ENCODE assay signal across 26 cellular contexts in the genomic region with DNA sequence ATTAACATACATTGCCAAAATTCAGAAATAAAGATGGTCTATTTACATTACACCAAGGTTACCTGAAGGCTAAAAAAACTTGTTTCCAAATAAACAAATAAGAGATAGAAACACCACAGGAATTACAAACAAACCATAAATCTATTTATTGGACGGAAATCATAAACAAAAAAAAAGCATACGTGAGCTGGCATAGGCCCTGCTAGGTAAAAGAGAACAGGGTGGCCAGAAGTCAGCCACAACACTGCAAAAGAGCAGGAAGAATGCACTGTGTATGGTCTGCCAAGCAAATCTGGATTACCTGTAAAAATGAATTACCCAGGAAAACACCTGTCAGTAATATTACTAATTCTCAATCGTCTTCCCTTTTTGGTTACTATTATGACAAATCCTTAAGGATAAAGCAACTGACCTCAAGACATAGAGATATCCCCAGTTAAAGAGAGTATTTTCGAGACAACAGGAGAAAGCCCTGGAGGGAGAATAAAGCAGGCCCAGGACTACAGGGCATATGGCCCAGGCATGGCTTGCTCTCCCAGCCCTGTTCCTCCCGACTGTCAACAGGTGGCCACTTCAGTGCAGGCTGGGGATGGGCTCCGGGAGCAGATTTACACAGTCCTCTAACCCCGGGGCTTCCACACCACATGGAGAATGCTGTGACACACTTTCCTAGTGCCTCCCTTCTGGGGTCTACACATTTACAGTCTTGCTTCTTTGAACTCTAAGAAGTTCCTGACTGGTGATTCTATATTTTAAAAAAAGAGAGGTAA. TPM values are rescaled to one million over a fixed set of nuclear protein-coding genes. Genes with fewer than 3 reads are reported as not detected.
A peak's percentile ranks its signal among the peaks of the same experiment; 100 is the strongest.
DNase-seq lines count a peak whose midpoint lies in the region; ATAC-seq and TF ChIP-seq lines count a peak whose summit lies in the region.
"Had no signal": no experiment of that assay in that cellular context is flagged by ENCODE, and none has a peak within 500 bp of the region (broad histone marks: within the 10 kb centered on the region; RNA-seq: fewer than 3 reads in every experiment).

No MANE protein-coding gene starts in this region.

- no peak overlapping the region for H2BK15ac ChIP-seq in neuronal stem cell (ENCODE audit: low read length)

- no peak overlapping the region for H2BK12ac ChIP-seq in neuronal stem cell (ENCODE audit: low read length)

- BruUV-seq in MCF 10A (replicated peaks; lab: Mats Ljungman, UMichigan) = no TSS peak

- H2BK120ac ChIP-seq in neuronal stem cell (ENCODE audit: low read depth, low read length) = no peak overlapping the region

- peaks cover 71% of the 10 kb centered on the region for H3K36me3 ChIP-seq in WERI-Rb-1
- H3K36me3 ChIP-seq in mucosa of descending colon (ENCODE audit: low read depth) = no peaks in the 10 kb centered on the region
- H3K36me3 ChIP-seq in neuronal stem cell (replicated peaks in 1 of 2; ENCODE audit: control insufficient read depth in 2 of 2, insufficient read depth in 2 of 2, low read length in 2 of 2) = peaks cover 29 to 95% of the 10 kb centered on the region in 2 donors

- DNase-seq in T47D (ENCODE audit: low read depth in 1 of 2, low spot score in 1 of 2) = peak; percentile 28 to 47
- DNase-seq in MCF 10A (ENCODE audit: unreplicated experiment) = no peak
- peak; percentile 50 for DNase-seq in WERI-Rb-1
- no peak for DNase-seq in mucosa of descending colon
- no peak for DNase-seq in T-helper 1 cell
- DNase-seq in activated T-cell treated with anti-CD3 and anti-CD28 coated beads, Interleukin-2, amount 50 U/mL, for 48 hours = no peak
- DNase-seq in neuronal stem cell (ENCODE audit: low spot score) = no peak
- DNase-seq: activated CD4-positive, alpha-beta T cell treated with anti-CD3 and anti-CD28 coated beads for 1 hour; activated CD8-positive, alpha-beta memory T cell treated with anti-CD3 and anti-CD28 coated beads for 24 hours; activated naive CD4-positive, alpha-beta T cell treated with anti-CD3 and anti-CD28 coated beads, Interleukin-2, amount 10 ng/mL, durations not matched to agents 7 days and 5 days; activated T-cell treated with anti-CD3 and anti-CD28 coated beads, Interleukin-2, amount 50 U/mL, for 4 hours; anterior cingulate cortex; Caco-2; central memory CD4-positive, alpha-beta T cell; Karpas-422; left lung; midbrain; NCI-H1105 treated with DMSO at 0.1 percent for 48 hours; NCI-H2081 treated with DMSO at 0.1 percent for 48 hours; NCI-H510A; small intestine; stimulated activated naive B cell treated with anti-CD40 and anti-IgM and Interleukin-4, amounts not matched to agents 10 μg/mL and 1 μg/mL and 100 μg/mL, for 72 hours; T1000 had no signal

- CTCF ChIA-PET in MCF 10A (lab: Yijun Ruan, JAX) = no interaction called here

- H3K4me1 Mint-ChIP-seq in MCF 10A (ENCODE audit: insufficient read depth, unreplicated experiment) = peaks cover 24% of the 10 kb centered on the region
- H3K4me1 Mint-ChIP-seq: activated naive CD4-positive, alpha-beta T cell treated with anti-CD3 and anti-CD28 coated beads, Interleukin-2, amount 10 ng/mL, durations not matched to agents 7 days and 5 days; stimulated activated naive B cell treated with anti-CD40 and anti-IgM and Interleukin-4, amounts not matched to agents 10 μg/mL and 1 μg/mL and 100 μg/mL, for 72 hours had no signal

- POLR2A ChIA-PET in MCF 10A (lab: Yijun Ruan, JAX) = interaction anchor here (0.7 to 3.5 kb wide), 3 partner anchors 9 to 19 kb away, joined by 3 to 15 read pairs (median 3); a partner anchor contains a TSS

- no peaks in the 10 kb centered on the region for H3K9me3 Mint-ChIP-seq in MCF 10A (ENCODE audit: unreplicated experiment)
- H3K9me3 Mint-ChIP-seq: activated naive CD4-positive, alpha-beta T cell treated with anti-CD3 and anti-CD28 coated beads, Interleukin-2, amount 10 ng/mL, durations not matched to agents 7 days and 5 days; activated T-cell treated with anti-CD3 and anti-CD28 coated beads, Interleukin-2, amount 50 U/mL, for 4 hours; stimulated activated naive B cell treated with anti-CD40 and anti-IgM and Interleukin-4, amounts not matched to agents 10 μg/mL and 1 μg/mL and 100 μg/mL, for 72 hours had no signal

- no peak overlapping the region for H2AFZ ChIP-seq in neuronal stem cell (ENCODE audit: low read length)

- H3K14ac ChIP-seq in neuronal stem cell (ENCODE audit: low read length) = no peak overlapping the region

- H3K79me1 ChIP-seq in neuronal stem cell (ENCODE audit: low read depth, low read length) = no peaks in the 10 kb centered on the region

- H3K4me3 ChIP-seq in WERI-Rb-1 (ENCODE audit: low read depth, low read length) (no peak overlapping the region), mucosa of descending colon (no peak overlapping the region), neuronal stem cell (ENCODE audit: low read length in 2 of 2) (no peak overlapping the region)
- H3K4me3 ChIP-seq: A549, BLaER1, left lung had no signal

- H4K91ac ChIP-seq in neuronal stem cell (ENCODE audit: low read depth, low read length, poor library complexity) = no peak overlapping the region

- in situ Hi-C loops in T47D (cut with HindIII; ENCODE audit: low pct_unique_long_range_greater_than_20kb, low sequenced_read_pairs) = no loop called here

- H2BK5ac ChIP-seq in neuronal stem cell (ENCODE audit: low read length) = no peak overlapping the region

- H3K4me3 Mint-ChIP-seq in MCF 10A (ENCODE audit: unreplicated experiment) = no peak overlapping the region
- H3K4me3 Mint-ChIP-seq: activated naive CD4-positive, alpha-beta T cell treated with anti-CD3 and anti-CD28 coated beads, Interleukin-2, amount 10 ng/mL, durations not matched to agents 7 days and 5 days; activated T-cell treated with anti-CD3 and anti-CD28 coated beads, Interleukin-2, amount 50 U/mL, for 4 hours; stimulated activated naive B cell treated with anti-CD40 and anti-IgM and Interleukin-4, amounts not matched to agents 10 μg/mL and 1 μg/mL and 100 μg/mL, for 72 hours had no signal

- ATAC-seq in mucosa of descending colon (peak; percentile 61), GM18867 (IDR thresholded peaks at IDR 0.05; ENCODE audit: unreplicated experiment) (no peak)
- ATAC-seq: activated T-cell treated with anti-CD3 and anti-CD28 coated beads, Interleukin-2, amount 50 U/mL, for 4 hours; left lung; stimulated activated naive B cell treated with anti-CD40 and anti-IgM and Interleukin-4, amounts not matched to agents 10 μg/mL and 1 μg/mL and 100 μg/mL, for 72 hours had no signal

- intact Hi-C loops in MCF 10A (cut with micrococcal nuclease) (no loop called here), mucosa of descending colon (cut with DNase I, micrococcal nuclease) (no loop called here)

- no peak overlapping the region for H3K27ac ChIP-seq in WERI-Rb-1
- no peak overlapping the region for H3K27ac ChIP-seq in neuronal stem cell (replicated peaks; ENCODE audit: low read length)
- H3K27ac ChIP-seq: A549, BLaER1, left lung had no signal

- no peaks in the 10 kb centered on the region for H3K27me3 Mint-ChIP-seq in MCF 10A (ENCODE audit: insufficient read depth, unreplicated experiment)
- H3K27me3 Mint-ChIP-seq: activated naive CD4-positive, alpha-beta T cell treated with anti-CD3 and anti-CD28 coated beads, Interleukin-2, amount 10 ng/mL, durations not matched to agents 7 days and 5 days; stimulated activated naive B cell treated with anti-CD40 and anti-IgM and Interleukin-4, amounts not matched to agents 10 μg/mL and 1 μg/mL and 100 μg/mL, for 72 hours had no signal

- H3K27me3 ChIP-seq in WERI-Rb-1 (ENCODE audit: insufficient read depth, low read depth, severe bottlenecking) (no peaks in the 10 kb centered on the region), neuronal stem cell (ENCODE audit: control insufficient read depth in 3 of 3, insufficient read depth in 3 of 3, low read depth in 1 of 3, low read length in 3 of 3) (no peaks in the 10 kb centered on the region)
- H3K27me3 ChIP-seq: BLaER1, left lung had no signal

- peaks cover 91% of the 10 kb centered on the region for H3K36me3 Mint-ChIP-seq in MCF 10A (ENCODE audit: insufficient read depth, unreplicated experiment)

- TF ChIP-seq CTCF in MCF 10A (IDR thresholded peaks at IDR 0.05; ENCODE audit: unreplicated experiment) = no peak
- TF ChIP-seq CTCF in WERI-Rb-1 (IDR thresholded peaks at IDR 0.05; ENCODE audit: low read depth, low read length) = no peak
- no peak for TF ChIP-seq CTCF in mucosa of descending colon (IDR thresholded peaks at IDR 0.05)

- no peaks in the 10 kb centered on the region for H3K4me1 ChIP-seq in mucosa of descending colon (ENCODE audit: low read depth)
- no peaks in the 10 kb centered on the region for H3K4me1 ChIP-seq in neuronal stem cell (ENCODE audit: control insufficient read depth in 2 of 2, insufficient read depth in 1 of 2, low read depth in 1 of 2, low read length in 2 of 2)
- H3K4me1 ChIP-seq: BLaER1, Caco-2 had no signal

- no peak overlapping the region for H3K4me2 ChIP-seq in neuronal stem cell (ENCODE audit: insufficient read depth, low read length, poor library complexity, severe bottlenecking)
- H3K4me2 ChIP-seq: A549, BLaER1 had no signal

- no peak overlapping the region for H3K18ac ChIP-seq in neuronal stem cell (ENCODE audit: low read length)

- no peak overlapping the region for H2AK5ac ChIP-seq in neuronal stem cell (ENCODE audit: low read depth, low read length)

- no CpG with 5 or more reads among the region's 7 CpGs for WGBS in neuronal stem cell (ENCODE audit: extremely low coverage in 2 of 2, insufficient read length in 2 of 2, insufficient replicate concordance in 1 of 2), 2 donors

- no peak overlapping the region for H3K9ac ChIP-seq in neuronal stem cell (ENCODE audit: low read depth, low read length, poor library complexity)
- H3K9ac ChIP-seq: BLaER1 had no signal

- no peak overlapping the region for H3K4ac ChIP-seq in neuronal stem cell (ENCODE audit: low read length)

- no peak overlapping the region for H4K8ac ChIP-seq in neuronal stem cell (ENCODE audit: low read depth, low read length)

- H3K9me3 ChIP-seq in WERI-Rb-1 (ENCODE audit: severe bottlenecking) = no peaks in the 10 kb centered on the region
- H3K9me3 ChIP-seq in mucosa of descending colon = no peaks in the 10 kb centered on the region
- peaks cover 0 to 5% of the 10 kb centered on the region in 2 donors for H3K9me3 ChIP-seq in neuronal stem cell (replicated peaks in 1 of 2; ENCODE audit: control insufficient read depth in 2 of 2, insufficient read depth in 1 of 2, low read depth in 1 of 2, low read length in 2 of 2)
- H3K9me3 ChIP-seq: A549, BLaER1, Caco-2, left lung had no signal

- no peak overlapping the region for H3K27ac Mint-ChIP-seq in MCF 10A (ENCODE audit: low read depth, unreplicated experiment)
- H3K27ac Mint-ChIP-seq: activated naive CD4-positive, alpha-beta T cell treated with anti-CD3 and anti-CD28 coated beads, Interleukin-2, amount 10 ng/mL, durations not matched to agents 7 days and 5 days; stimulated activated naive B cell treated with anti-CD40 and anti-IgM and Interleukin-4, amounts not matched to agents 10 μg/mL and 1 μg/mL and 100 μg/mL, for 72 hours had no signal

- no peak overlapping the region for H3K23ac ChIP-seq in neuronal stem cell (ENCODE audit: low read depth, low read length, poor library complexity)

RNA-seq across cellular contexts. Expression of a gene that starts 18.0 kb away (rescaled TPM):
- total RNA-seq in MCF 10A (2022) (27.3 and 35.7 TPM in 2 replicates), mucosa of descending colon (10 to 100 TPM; 28.5 to 48.5 (median 47.0) TPM)
- 20.2 TPM for polyA plus RNA-seq in neuronal stem cell (2013, experiment 1 of 2)
- 20.3 TPM for polyA plus RNA-seq in neuronal stem cell (2013, experiment 2 of 2)

Comparison
In these comparisons a context has a peak if more than half of its experiments do, and no peak if none do; other contexts are left out.
1. DNase-seq: peak in T47D (2 of 2) and WERI-Rb-1 (single experiment); none in MCF 10A (single experiment), mucosa of descending colon (0 of 3), T-helper 1 cell (0 of 5), activated T-cell treated with anti-CD3 and anti-CD28 coated beads, Interleukin-2, amount 50 U/mL, for 48 hours (0 of 2) and neuronal stem cell (single experiment).